In the genomic region with DNA sequence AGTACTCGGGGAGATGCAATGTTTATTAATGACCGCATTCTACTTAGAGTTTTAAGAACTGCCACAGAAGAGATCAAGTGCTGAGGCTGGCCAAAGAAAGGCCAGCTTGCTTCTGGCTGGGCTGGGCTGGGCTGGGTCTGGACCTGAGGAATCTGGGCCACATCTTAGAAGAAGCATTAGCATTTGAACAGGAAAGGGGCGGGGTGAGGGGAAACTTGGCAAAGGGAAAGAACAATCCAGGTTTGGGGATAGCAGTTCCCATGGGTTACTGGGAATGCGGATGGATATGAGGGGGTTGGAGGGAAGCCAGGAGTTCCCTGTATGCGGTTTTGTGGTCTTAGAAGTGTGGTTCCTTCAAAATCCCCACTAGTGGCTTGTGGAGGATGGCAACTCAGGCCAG, we compare ENCODE assay signal across 1 cellular context.
A peak's percentile ranks its signal among the peaks of the same experiment; 100 is the strongest.
TF ChIP-seq lines count a peak whose summit lies in the region.

No MANE protein-coding gene starts in this region.

TF ChIP-seq in H1, 55 proteins besides CTCF, POLR2A, EP300 and RAD21:
- TF ChIP-seq, protein P1, sequence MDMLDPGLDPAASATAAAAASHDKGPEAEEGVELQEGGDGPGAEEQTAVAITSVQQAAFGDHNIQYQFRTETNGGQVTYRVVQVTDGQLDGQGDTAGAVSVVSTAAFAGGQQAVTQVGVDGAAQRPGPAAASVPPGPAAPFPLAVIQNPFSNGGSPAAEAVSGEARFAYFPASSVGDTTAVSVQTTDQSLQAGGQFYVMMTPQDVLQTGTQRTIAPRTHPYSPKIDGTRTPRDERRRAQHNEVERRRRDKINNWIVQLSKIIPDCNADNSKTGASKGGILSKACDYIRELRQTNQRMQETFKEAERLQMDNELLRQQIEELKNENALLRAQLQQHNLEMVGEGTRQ (IDR thresholded peaks at IDR 0.05; ENCODE audit: low read length), result no peak
- no peak for TF ChIP-seq JUN (IDR thresholded peaks at IDR 0.05; ENCODE audit: low read depth, low read length)
- TF ChIP-seq SUZ12 (IDR thresholded peaks at IDR 0.05; ENCODE audit: low read length), result no peak
- TF ChIP-seq TEAD4 (IDR thresholded peaks at IDR 0.05; ENCODE audit: low read depth, low read length), result peak; percentile 54; the same call in 1 of the 2 replicates
TF ChIP-seq in H1: peak in this region for 1.
